In the genomic region with DNA sequence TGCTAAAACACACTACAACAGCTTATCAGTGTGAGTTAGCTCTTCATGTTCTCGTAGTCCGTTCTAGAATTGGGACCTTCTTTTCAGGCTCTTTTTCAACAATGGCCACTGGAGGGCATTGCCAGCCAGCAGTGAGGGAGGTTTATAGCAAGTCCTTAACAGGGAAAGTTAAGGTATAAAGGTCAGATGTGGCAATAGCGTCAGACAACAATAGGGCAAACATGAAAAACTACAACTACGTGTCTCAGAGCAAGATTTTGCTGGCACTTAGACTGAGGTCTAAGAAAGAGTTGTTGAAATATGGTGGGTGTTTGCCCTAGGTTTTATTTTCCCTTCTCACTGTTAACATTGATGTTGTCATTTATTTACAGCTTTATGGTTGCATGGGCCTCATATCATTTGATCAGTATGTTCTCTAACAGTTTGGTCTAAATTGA, we compare ENCODE assay signal across 8 cellular contexts.
DNase-seq lines count a peak whose midpoint lies in the region; ATAC-seq and TF ChIP-seq lines count a peak whose summit lies in the region.

No MANE protein-coding gene starts in this region.

- TF ChIP-seq POLR2A in suprapubic skin (IDR thresholded peaks at IDR 0.05): no peak

- no peak for TF ChIP-seq EP300 in suprapubic skin (IDR thresholded peaks at IDR 0.05)

- no CpG with 5 or more reads among the region's 4 CpGs for WGBS in trophoblast cell (ENCODE audit: extremely low coverage, insufficient coverage, insufficient read length)
- 31% methylated on average over 4 of the region's 4 CpGs for WGBS in suprapubic skin

- no peak overlapping the region for H4K12ac ChIP-seq in trophoblast cell (ENCODE audit: low read depth, low read length)

- H3K9me3 ChIP-seq in trophoblast cell (ENCODE audit: insufficient read depth, low read depth, low read length): no peaks in the 10 kb centered on the region
- H3K9me3 ChIP-seq in suprapubic skin: no peaks in the 10 kb centered on the region

- H2AFZ ChIP-seq in trophoblast cell (ENCODE audit: insufficient read depth, low read length, poor library complexity): no peak overlapping the region

- H3K23ac ChIP-seq in trophoblast cell (ENCODE audit: low read length): no peak overlapping the region

- H3K27me3 ChIP-seq in trophoblast cell (ENCODE audit: insufficient read depth, low read length) (no peaks in the 10 kb centered on the region), suprapubic skin (no peaks in the 10 kb centered on the region)

- H4K91ac ChIP-seq in trophoblast cell (ENCODE audit: low read depth, low read length): no peak overlapping the region

- no peak overlapping the region for H2BK120ac ChIP-seq in trophoblast cell (ENCODE audit: insufficient read depth, low read length, poor library complexity)

- no peak overlapping the region for H3K4ac ChIP-seq in trophoblast cell (ENCODE audit: low read depth, low read length)

- no peak for ATAC-seq in GM21576 (IDR thresholded peaks at IDR 0.05; ENCODE audit: unreplicated experiment)

- DNase-seq in DMS 273 (lab: John Stamatoyannopoulos, UW; ENCODE audit: unreplicated experiment) (peak; percentile 38), DMS 273 treated with DMSO at 0.1 percent for 48 hours (lab: John Stamatoyannopoulos, UW) (no peak), HT-29 (ENCODE audit: low spot score) (peak; percentile 88), SHP77 treated with DMSO at 0.1 percent for 48 hours (lab: John Stamatoyannopoulos, UW) (peak; percentile 22), fibroblast of mammary gland (ENCODE audit: low read depth) (peak; percentile 64), trophoblast cell (peak; percentile 69 to 80), suprapubic skin (ENCODE audit: low spot score in 2 of 2) (no peak)

- no peaks in the 10 kb centered on the region for H3K79me1 ChIP-seq in trophoblast cell (ENCODE audit: low read length)

- H3K4me2 ChIP-seq in trophoblast cell (ENCODE audit: low read length): no peak overlapping the region

- no peak overlapping the region for H3K18ac ChIP-seq in trophoblast cell (ENCODE audit: low read length)

- no peaks in the 10 kb centered on the region for H3K36me3 ChIP-seq in trophoblast cell (ENCODE audit: control insufficient read depth in 1 of 2, insufficient read depth in 2 of 2, low read length in 2 of 2)
- no peaks in the 10 kb centered on the region for H3K36me3 ChIP-seq in suprapubic skin

- no peak overlapping the region for H3K14ac ChIP-seq in trophoblast cell (ENCODE audit: low read length)

- no peak overlapping the region for H2AK5ac ChIP-seq in trophoblast cell (ENCODE audit: low read length)

- H3K4me3 ChIP-seq in fibroblast of mammary gland (ENCODE audit: control insufficient read depth, low read depth, low read length) (no peak overlapping the region), trophoblast cell (ENCODE audit: low read depth, low read length) (no peak overlapping the region), suprapubic skin (no peak overlapping the region)

- H3K79me2 ChIP-seq in trophoblast cell (ENCODE audit: control insufficient read depth, insufficient read depth, low read length, poor library complexity): no peaks in the 10 kb centered on the region

- H3K4me1 ChIP-seq in trophoblast cell (ENCODE audit: control insufficient read depth in 1 of 2, insufficient read depth in 2 of 2, low read length in 2 of 2): no peaks in the 10 kb centered on the region
- H3K4me1 ChIP-seq in suprapubic skin: peaks cover 18% of the 10 kb centered on the region

- peak; percentile 69 for TF ChIP-seq CTCF in fibroblast of mammary gland (conservative IDR thresholded peaks at IDR 0.05; ENCODE audit: control insufficient read depth, insufficient read depth, low read depth, low read length)
- TF ChIP-seq CTCF in suprapubic skin (IDR thresholded peaks at IDR 0.05): peak in 1 of 2 donors; percentile 21

- no peak overlapping the region for H4K8ac ChIP-seq in trophoblast cell (ENCODE audit: low read depth, low read length)

- H2BK12ac ChIP-seq in trophoblast cell (ENCODE audit: low read length): no peak overlapping the region

- no peak overlapping the region for H2BK5ac ChIP-seq in trophoblast cell (ENCODE audit: low read depth, low read length, poor library complexity)

- no peak overlapping the region for H3K9ac ChIP-seq in trophoblast cell (ENCODE audit: low read length)

- H3K27ac ChIP-seq in trophoblast cell (ENCODE audit: low read depth, low read length) (no peak overlapping the region), suprapubic skin (no peak overlapping the region)

Comparison
In these comparisons a context has a peak if more than half of its experiments do, and no peak if none do; other contexts are left out.
1. DNase-seq: peak in DMS 273 (single experiment), HT-29 (single experiment), SHP77 treated with DMSO at 0.1 percent for 48 hours (single experiment), fibroblast of mammary gland (single experiment) and trophoblast cell (2 of 2); none in DMS 273 treated with DMSO at 0.1 percent for 48 hours (single experiment) and suprapubic skin (0 of 2).